ENCODE assay signal across 7 cellular contexts in the genomic region with DNA sequence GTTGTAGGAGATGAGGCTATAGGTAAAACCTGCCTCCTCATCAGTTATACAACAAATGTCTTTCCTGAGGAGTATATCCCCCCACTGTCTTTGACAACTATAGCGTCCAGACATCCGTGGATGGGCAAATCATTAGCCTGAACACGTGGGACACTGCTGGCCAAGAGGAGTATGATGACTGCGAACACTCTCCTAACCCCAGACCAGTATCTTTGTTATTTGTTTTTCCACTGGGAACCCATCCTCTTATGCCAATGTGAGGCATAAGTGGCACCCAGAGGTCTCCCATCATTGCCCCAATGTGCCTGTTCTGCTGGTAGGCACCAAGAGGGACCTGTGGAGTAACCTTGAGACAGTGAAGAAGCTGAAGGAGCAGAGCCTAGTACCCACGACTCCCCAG. TPM values are rescaled to one million over a fixed set of nuclear protein-coding genes. Genes with fewer than 3 reads are reported as not detected.
DNase-seq lines count a peak whose midpoint lies in the region; ATAC-seq, FAIRE-seq and TF ChIP-seq lines count a peak whose summit lies in the region.
"Not testable (repeated sequence)": the region's sequence is repeated elsewhere in the genome, so short reads cannot be mapped to it uniquely, and the experiment has no call there.
"Had no signal": no experiment of that assay in that cellular context is flagged by ENCODE, and none has a peak within 500 bp of the region (broad histone marks: within the 10 kb centered on the region; RNA-seq: fewer than 3 reads in every experiment).

No MANE protein-coding gene starts in this region.

- ATAC-seq in left lobe of liver, result peak; percentile 64

- DNase-seq in HTR-8/SVneo (ENCODE audit: insufficient read length, low spot score); activated naive CD4-positive, alpha-beta T cell treated with anti-CD3 and anti-CD28 coated beads, Interleukin-2, amount 10 ng/mL, durations not matched to agents 7 days and 5 days: not testable (repeated sequence)
- DNase-seq in left lobe of liver (ENCODE audit: low spot score) (peak; percentile 42), mesenteric fat pad (ENCODE audit: low spot score) (peak; percentile 33)

- peak overlapping the region; percentile 9 for H3K27ac Mint-ChIP-seq in activated naive CD4-positive, alpha-beta T cell treated with anti-CD3 and anti-CD28 coated beads, Interleukin-2, amount 10 ng/mL, durations not matched to agents 7 days and 5 days

- H3K27ac ChIP-seq in liver (ENCODE audit: low read depth in 1 of 2, low read length in 2 of 2), result not testable (repeated sequence)

- not testable (repeated sequence) for H3K36me3 ChIP-seq in liver (ENCODE audit: control insufficient read depth in 4 of 4, insufficient read depth in 3 of 4, low read depth in 1 of 4, low read length in 3 of 4)

- WGBS in liver, result 53% methylated on average over 5 of the region's 5 CpGs

- not testable (repeated sequence) for H3K4me1 ChIP-seq in liver (ENCODE audit: control insufficient read depth in 4 of 4, insufficient read depth in 4 of 4, low read length in 3 of 4)

- CTCF ChIA-PET in activated naive CD4-positive, alpha-beta T cell treated with anti-CD3 and anti-CD28 coated beads, Interleukin-2, amount 10 ng/mL, durations not matched to agents 7 days and 5 days (lab: Charles Lee), result interaction anchor here (0.6 kb wide), 1 partner anchor 138 kb away, joined by 3 read pairs; no protein-coding TSS in a partner anchor

- not testable (repeated sequence) for H3K9me3 Mint-ChIP-seq in activated naive CD4-positive, alpha-beta T cell treated with anti-CD3 and anti-CD28 coated beads, Interleukin-2, amount 10 ng/mL, durations not matched to agents 7 days and 5 days

- H3K9me3 ChIP-seq in liver (ENCODE audit: control insufficient read depth in 4 of 4, low read length in 3 of 4), result not testable (repeated sequence)

- not testable (repeated sequence) for H3K27me3 Mint-ChIP-seq in activated naive CD4-positive, alpha-beta T cell treated with anti-CD3 and anti-CD28 coated beads, Interleukin-2, amount 10 ng/mL, durations not matched to agents 7 days and 5 days

- H3K4me3 ChIP-seq in liver (ENCODE audit: low read depth in 1 of 3, low read length in 3 of 3), result not testable (repeated sequence)

- not testable (repeated sequence) for TF ChIP-seq CTCF in liver (IDR thresholded peaks at IDR 0.05; ENCODE audit: low read depth, low read length, missing input control)

- H3K27me3 ChIP-seq in liver (ENCODE audit: control insufficient read depth in 4 of 4, insufficient read depth in 4 of 4, low read length in 3 of 4), result not testable (repeated sequence)

- not testable (repeated sequence) for H3K36me3 Mint-ChIP-seq in activated naive CD4-positive, alpha-beta T cell treated with anti-CD3 and anti-CD28 coated beads, Interleukin-2, amount 10 ng/mL, durations not matched to agents 7 days and 5 days

- peak; percentile 68 for FAIRE-seq in HTR-8/SVneo (lab: Jason Lieb, UNC)

- not testable (repeated sequence) for H3K4me1 Mint-ChIP-seq in activated naive CD4-positive, alpha-beta T cell treated with anti-CD3 and anti-CD28 coated beads, Interleukin-2, amount 10 ng/mL, durations not matched to agents 7 days and 5 days

- not testable (repeated sequence) for TF ChIP-seq RAD21 in liver (IDR thresholded peaks at IDR 0.05)

- not testable (repeated sequence) for H3K9ac ChIP-seq in liver (ENCODE audit: low read depth in 1 of 2, low read length in 2 of 2)

- H3K4me3 Mint-ChIP-seq in activated naive CD4-positive, alpha-beta T cell treated with anti-CD3 and anti-CD28 coated beads, Interleukin-2, amount 10 ng/mL, durations not matched to agents 7 days and 5 days, result not testable (repeated sequence)

TF ChIP-seq in liver, 16 proteins besides CTCF, POLR2A, EP300 and RAD21:
- TF ChIP-seq FOXA2 (IDR thresholded peaks at IDR 0.05), result peak; percentile 23
- peak in 1 of 2 donors; percentile 16 for TF ChIP-seq EGR1 (IDR thresholded peaks at IDR 0.05; ENCODE audit: low read depth in 2 of 2)
- TF ChIP-seq HNF4A (conservative IDR thresholded peaks at IDR 0.05), result peak in 1 of 2 donors; percentile 23
- TF ChIP-seq RXRA (IDR thresholded peaks at IDR 0.05), result peak in 1 of 2 donors; percentile 44

RNA-seq across cellular contexts. Expression of a gene that starts 13.7 kb away (rescaled TPM):
- total RNA-seq in left lobe of liver (13.2 TPM), liver (10 to 100 TPM; 25.3 to 37.7 TPM), mesenteric fat pad (36.9 TPM)
- 1 to 10 TPM; 2.8 to 4.0 TPM for polyA plus RNA-seq in liver

RNA-seq across cellular contexts. Expression of a gene that starts 50.9 kb away (rescaled TPM):
- total RNA-seq in left lobe of liver (1.0 TPM), liver (1 to 10 TPM; 1.1 to 3.3 TPM), mesenteric fat pad (0.84 TPM)
- under 1 TPM; 0.23 to 0.51 TPM for polyA plus RNA-seq in liver
- polyA plus RNA-seq: CD14-positive monocyte; CD4-positive, CD25-positive, alpha-beta regulatory T cell had no signal
